Comparison of ENCODE assay signal across 2 cellular contexts in genomic region chr7:116259156-116259555, GRCh38.
TF ChIP-seq lines count a peak whose summit lies in the region.

No MANE protein-coding gene starts in this region.

TF ChIP-seq in IMR-90, 13 proteins besides CTCF, POLR2A, EP300 and RAD21:
- TF ChIP-seq BHLHE40 (IDR thresholded peaks at IDR 0.05; ENCODE audit: low read depth, low read length): no peak
- TF ChIP-seq MAFK (IDR thresholded peaks at IDR 0.05; ENCODE audit: low read depth, low read length): no peak
- no peak for TF ChIP-seq MAZ (IDR thresholded peaks at IDR 0.05; ENCODE audit: borderline replicate concordance, low read depth, low read length)
- no peak for TF ChIP-seq FOS (IDR thresholded peaks at IDR 0.05; ENCODE audit: low read depth, low read length)
- no peak for TF ChIP-seq MXI1 (IDR thresholded peaks at IDR 0.05; ENCODE audit: borderline replicate concordance, low read depth, low read length)
- no peak for TF ChIP-seq CHD1 (IDR thresholded peaks at IDR 0.05; ENCODE audit: low read depth, low read length)
- TF ChIP-seq NFE2L2 (IDR thresholded peaks at IDR 0.05; ENCODE audit: low read depth, low read length): no peak
- no peak for TF ChIP-seq CEBPB (IDR thresholded peaks at IDR 0.05; ENCODE audit: low read depth, low read length)
- no peak for TF ChIP-seq ELK1 (IDR thresholded peaks at IDR 0.05; ENCODE audit: borderline replicate concordance, low read depth, low read length)
- TF ChIP-seq RCOR1 (IDR thresholded peaks at IDR 0.05; ENCODE audit: insufficient replicate concordance, low read length): no peak
- TF ChIP-seq, protein P1, sequence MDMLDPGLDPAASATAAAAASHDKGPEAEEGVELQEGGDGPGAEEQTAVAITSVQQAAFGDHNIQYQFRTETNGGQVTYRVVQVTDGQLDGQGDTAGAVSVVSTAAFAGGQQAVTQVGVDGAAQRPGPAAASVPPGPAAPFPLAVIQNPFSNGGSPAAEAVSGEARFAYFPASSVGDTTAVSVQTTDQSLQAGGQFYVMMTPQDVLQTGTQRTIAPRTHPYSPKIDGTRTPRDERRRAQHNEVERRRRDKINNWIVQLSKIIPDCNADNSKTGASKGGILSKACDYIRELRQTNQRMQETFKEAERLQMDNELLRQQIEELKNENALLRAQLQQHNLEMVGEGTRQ (IDR thresholded peaks at IDR 0.05; ENCODE audit: low read depth, low read length): no peak
- TF ChIP-seq SMC3 (IDR thresholded peaks at IDR 0.05; ENCODE audit: low read depth, low read length): no peak
- TF ChIP-seq RFX5 (IDR thresholded peaks at IDR 0.05; ENCODE audit: low read depth, low read length): no peak

TF ChIP-seq in K562, 482 proteins besides CTCF, POLR2A, EP300 and RAD21:
- TF ChIP-seq ZNF239 (CRISPR knock-in tag; IDR thresholded peaks at IDR 0.05) (no peak), POLR2H (tag; IDR thresholded peaks at IDR 0.05; ENCODE audit: low read depth) (0 out of 2 replicates have a peak, but pooled peaks have one; percentile 25)
